26 cellular contexts compared by ENCODE assay signal in genomic region chr12:91617830-91618229, GRCh38.
DNase-seq lines count a peak whose midpoint lies in the region; ATAC-seq and TF ChIP-seq lines count a peak whose summit lies in the region.
"Had no signal": no experiment of that assay in that cellular context is flagged by ENCODE, and none has a peak within 500 bp of the region (broad histone marks: within the 10 kb centered on the region; RNA-seq: fewer than 3 reads in every experiment).

No MANE protein-coding gene starts in this region.

- TF ChIP-seq CTCF in 22Rv1 (IDR thresholded peaks at IDR 0.05) (no peak), epithelial cell of esophagus (IDR thresholded peaks at IDR 0.05; ENCODE audit: insufficient read depth, low read depth, low read length, missing control alignments) (no peak)

- H3K4me3 ChIP-seq in epithelial cell of esophagus (ENCODE audit: low read length) = no peak overlapping the region
- H3K4me3 ChIP-seq: coronary artery, MG63, thyroid gland had no signal

- DNase-seq in HT1080 (ENCODE audit: low read depth) (peak; percentile 5), epithelial cell of esophagus (ENCODE audit: low read depth) (peak; percentile 19), iPS-NIHi7 (ENCODE audit: extremely low spot score) (no peak), cortex of kidney (lab: John Stamatoyannopoulos, UW) (no peak)
- DNase-seq: activated B cell treated with CpG ODN at 0.5 μM for 24 hours; activated CD4-positive, alpha-beta T cell treated with anti-CD3 and anti-CD28 coated beads, Interleukin-2, amount 50 U/mL, for 48 hours; activated CD8-positive, alpha-beta memory T cell treated with anti-CD3 and anti-CD28 coated beads, Interleukin-2, amount 50 U/mL, for 48 hours; activated effector memory CD4-positive, alpha-beta T cell treated with anti-CD3 and anti-CD28 coated beads, Interleukin-2, amount 50 U/mL, for 16 hours; DMS79 treated with DMSO at 0.1 percent for 48 hours; IMR-90; mesenchymal stem cell; MG63; NCI-H1694; NCI-H2171; nucleus accumbens; stimulated activated CD4-positive, alpha-beta T cell treated with anti-CD3 and anti-CD28 coated beads, Interleukin-2, amount 100 ng/mL, for 48 hours; stimulated activated naive CD8-positive, alpha-beta T cell treated with anti-CD3 and anti-CD28 coated beads, Interleukin-15, Interleukin-2, amounts not matched to agents 100 U/mL and 50 U/mL, for 24 hours; T1000; thyroid gland had no signal

- peak overlapping the region; percentile 73 for H3K27ac ChIP-seq in 22Rv1
- H3K27ac ChIP-seq: coronary artery, HL-60, thyroid gland had no signal

- ATAC-seq in GM21367 (IDR thresholded peaks at IDR 0.05; ENCODE audit: unreplicated experiment) (peak; percentile 52), GM21717 (IDR thresholded peaks at IDR 0.05; ENCODE audit: unreplicated experiment) (no peak), HG02852 (IDR thresholded peaks at IDR 0.05; ENCODE audit: unreplicated experiment) (no peak)
- ATAC-seq: Right ventricle myocardium inferior; stimulated activated naive CD8-positive, alpha-beta T cell treated with anti-CD3 and anti-CD28 coated beads, Interleukin-15, Interleukin-2, amounts not matched to agents 100 U/mL and 50 U/mL, for 24 hours had no signal

Comparison
In these comparisons a context has a peak if more than half of its experiments do, and no peak if none do; other contexts are left out.
1. DNase-seq: peak in HT1080 (single experiment) and epithelial cell of esophagus (single experiment); none in iPS-NIHi7 (single experiment) and cortex of kidney (single experiment).